ENCODE assay signal across 14 cellular contexts in the genomic region with DNA sequence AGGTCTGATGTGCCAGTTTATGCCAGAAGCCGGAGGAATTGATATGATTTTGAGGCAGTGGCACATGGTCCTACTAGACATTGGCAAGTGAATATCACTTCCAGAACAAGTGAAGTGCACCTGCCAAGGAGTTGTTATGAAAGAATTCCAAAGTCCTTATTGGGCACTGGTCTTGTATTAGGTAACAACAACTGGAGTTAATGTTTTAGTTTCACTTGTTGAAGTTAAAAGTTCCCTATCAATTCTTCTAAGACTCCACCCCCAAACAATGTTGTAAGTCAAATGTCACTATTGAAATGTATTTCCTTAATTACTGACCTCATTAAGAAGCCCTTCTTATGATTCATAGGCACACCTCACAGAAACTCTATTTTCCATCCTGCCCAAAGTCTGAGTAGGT. TPM values are rescaled to one million over a fixed set of nuclear protein-coding genes. Genes with fewer than 3 reads are reported as not detected.
DNase-seq lines count a peak whose midpoint lies in the region; ATAC-seq, FAIRE-seq and TF ChIP-seq lines count a peak whose summit lies in the region.
"Had no signal": no experiment of that assay in that cellular context is flagged by ENCODE, and none has a peak within 500 bp of the region (broad histone marks: within the 10 kb centered on the region; RNA-seq: fewer than 3 reads in every experiment).

No MANE protein-coding gene starts in this region.

- POLR2A ChIA-PET in activated CD8-positive, alpha-beta T cell treated with anti-CD3 and anti-CD28 coated beads for 36 hours (lab: Charles Lee), result no interaction called here
- POLR2A ChIA-PET in activated CD8-positive, alpha-beta T cell treated with anti-CD3 and anti-CD28 coated beads, Interleukin-2, amount 10 ng/mL, durations not matched to agents 7 days and 5 days (lab: Charles Lee), result no interaction called here

- H3K4me3 Mint-ChIP-seq in activated CD8-positive, alpha-beta T cell treated with anti-CD3 and anti-CD28 coated beads for 36 hours, result peak overlapping the region; percentile 91
- H3K4me3 Mint-ChIP-seq in activated CD8-positive, alpha-beta T cell treated with anti-CD3 and anti-CD28 coated beads, Interleukin-2, amount 10 ng/mL, durations not matched to agents 7 days and 5 days, result no peak overlapping the region
- H3K4me3 Mint-ChIP-seq in glutamatergic neuron (ENCODE audit: unreplicated experiment), result peak overlapping the region; percentile 52
- H3K4me3 Mint-ChIP-seq: H9 had no signal

- H3K27ac ChIP-seq in small intestine (ENCODE audit: low read depth in 1 of 2, low read length in 1 of 2), result peak overlapping the region in 1 of 2 donors; percentile 24

- no peak for TF ChIP-seq CTCF in activated CD8-positive, alpha-beta T cell treated with anti-CD3 and anti-CD28 coated beads for 36 hours (IDR thresholded peaks at IDR 0.05)
- TF ChIP-seq CTCF in glutamatergic neuron (IDR thresholded peaks at IDR 0.05; ENCODE audit: partially characterized antibody, unreplicated experiment), result no peak

- intact Hi-C loops in activated CD8-positive, alpha-beta T cell treated with anti-CD3 and anti-CD28 coated beads for 36 hours (cut with micrococcal nuclease), result loop anchor here (5.0 to 10.0 kb wide), 2 partner anchors 87 to 215 kb away; no protein-coding TSS in a partner anchor

- no peak for ATAC-seq in activated CD8-positive, alpha-beta T cell treated with anti-CD3 and anti-CD28 coated beads for 36 hours
- ATAC-seq in activated CD8-positive, alpha-beta T cell treated with anti-CD3 and anti-CD28 coated beads, Interleukin-2, amount 10 ng/mL, durations not matched to agents 7 days and 5 days, result no peak
- ATAC-seq in HG02610 (IDR thresholded peaks at IDR 0.05; ENCODE audit: unreplicated experiment), result no peak
- ATAC-seq in HG03354 (IDR thresholded peaks at IDR 0.05; ENCODE audit: poor library complexity, severe bottlenecking, unreplicated experiment), result no peak
- no peak for ATAC-seq in HG02885 (IDR thresholded peaks at IDR 0.05; ENCODE audit: poor library complexity, unreplicated experiment)
- ATAC-seq: activated naive CD4-positive, alpha-beta T cell treated with anti-CD3 and anti-CD28 coated beads, Interleukin-2, amount 50 U/mL, for 72 hours; naive thymus-derived CD4-positive, alpha-beta T cell had no signal

- WGBS in small intestine, 3 donors, result 22 to 65% (median 49%) methylated on average over 1 of the region's 1 CpG

- no peak for DNase-seq in activated CD8-positive, alpha-beta T cell treated with anti-CD3 and anti-CD28 coated beads for 36 hours
- no peak for DNase-seq in activated CD8-positive, alpha-beta T cell treated with anti-CD3 and anti-CD28 coated beads, Interleukin-2, amount 10 ng/mL, durations not matched to agents 7 days and 5 days
- DNase-seq in RKO (ENCODE audit: low spot score), result peak; percentile 20
- no peak for DNase-seq in glutamatergic neuron
- DNase-seq in small intestine, result peak; percentile 93
- DNase-seq: activated CD4-positive, CD25-positive, alpha-beta regulatory T cell; GDM1; H9; naive thymus-derived CD4-positive, alpha-beta T cell; NCI-H2171 treated with DMSO at 0.1 percent for 48 hours had no signal

- H3K36me3 ChIP-seq in small intestine (ENCODE audit: control insufficient read depth in 2 of 2, insufficient read depth in 2 of 2, low read length in 2 of 2), result peaks cover 0 to 2% of the 10 kb centered on the region in 2 donors

- H3K4me1 ChIP-seq in small intestine (ENCODE audit: control insufficient read depth in 2 of 2, insufficient read depth in 1 of 2, low read depth in 1 of 2, low read length in 1 of 2), result peaks cover 0 to 8% of the 10 kb centered on the region in 2 donors

- H3K27me3 Mint-ChIP-seq in activated CD8-positive, alpha-beta T cell treated with anti-CD3 and anti-CD28 coated beads for 36 hours, result no peaks in the 10 kb centered on the region
- H3K27me3 Mint-ChIP-seq in activated CD8-positive, alpha-beta T cell treated with anti-CD3 and anti-CD28 coated beads, Interleukin-2, amount 10 ng/mL, durations not matched to agents 7 days and 5 days (ENCODE audit: low read depth), result no peaks in the 10 kb centered on the region
- peaks cover 18% of the 10 kb centered on the region for H3K27me3 Mint-ChIP-seq in glutamatergic neuron (ENCODE audit: unreplicated experiment)

- H3K9me3 ChIP-seq in small intestine (ENCODE audit: control insufficient read depth, low read depth), result no peaks in the 10 kb centered on the region

- CTCF ChIA-PET in activated CD8-positive, alpha-beta T cell treated with anti-CD3 and anti-CD28 coated beads for 36 hours (lab: Charles Lee), result no interaction called here
- CTCF ChIA-PET in activated CD8-positive, alpha-beta T cell treated with anti-CD3 and anti-CD28 coated beads, Interleukin-2, amount 10 ng/mL, durations not matched to agents 7 days and 5 days (lab: Charles Lee), result interaction anchor here (1.0 kb wide), 1 partner anchor 324 kb away, joined by 3 read pairs; a partner anchor contains a TSS

- peaks cover 48% of the 10 kb centered on the region for H3K4me1 Mint-ChIP-seq in activated CD8-positive, alpha-beta T cell treated with anti-CD3 and anti-CD28 coated beads for 36 hours (ENCODE audit: low read depth)
- H3K4me1 Mint-ChIP-seq in activated CD8-positive, alpha-beta T cell treated with anti-CD3 and anti-CD28 coated beads, Interleukin-2, amount 10 ng/mL, durations not matched to agents 7 days and 5 days (ENCODE audit: low read depth), result peaks cover 39% of the 10 kb centered on the region
- peaks cover 9% of the 10 kb centered on the region for H3K4me1 Mint-ChIP-seq in glutamatergic neuron (ENCODE audit: low read depth, unreplicated experiment)

- H3K27ac Mint-ChIP-seq in activated CD8-positive, alpha-beta T cell treated with anti-CD3 and anti-CD28 coated beads for 36 hours, result no peak overlapping the region
- no peak overlapping the region for H3K27ac Mint-ChIP-seq in activated CD8-positive, alpha-beta T cell treated with anti-CD3 and anti-CD28 coated beads, Interleukin-2, amount 10 ng/mL, durations not matched to agents 7 days and 5 days
- H3K27ac Mint-ChIP-seq in glutamatergic neuron (ENCODE audit: unreplicated experiment), result no peak overlapping the region
- H3K27ac Mint-ChIP-seq: activated naive CD4-positive, alpha-beta T cell treated with anti-CD3 and anti-CD28 coated beads, Interleukin-2, amount 50 U/mL, for 72 hours; H9 had no signal

- no peaks in the 10 kb centered on the region for H3K9me3 Mint-ChIP-seq in activated CD8-positive, alpha-beta T cell treated with anti-CD3 and anti-CD28 coated beads for 36 hours
- H3K9me3 Mint-ChIP-seq in activated CD8-positive, alpha-beta T cell treated with anti-CD3 and anti-CD28 coated beads, Interleukin-2, amount 10 ng/mL, durations not matched to agents 7 days and 5 days (ENCODE audit: insufficient read depth), result no peaks in the 10 kb centered on the region
- H3K9me3 Mint-ChIP-seq in glutamatergic neuron (ENCODE audit: unreplicated experiment), result peaks cover 6% of the 10 kb centered on the region
- H3K9me3 Mint-ChIP-seq: activated naive CD4-positive, alpha-beta T cell treated with anti-CD3 and anti-CD28 coated beads, Interleukin-2, amount 50 U/mL, for 72 hours; naive thymus-derived CD4-positive, alpha-beta T cell had no signal

- no peaks in the 10 kb centered on the region for H3K27me3 ChIP-seq in small intestine (ENCODE audit: control insufficient read depth in 2 of 2, insufficient read depth in 2 of 2, low read length in 2 of 2)

- FAIRE-seq in small intestine (lab: Jason Lieb, UNC), result peak; percentile 92

- H3K4me3 ChIP-seq in small intestine (ENCODE audit: low read depth in 1 of 2, low read length in 2 of 2), result no peak overlapping the region

- H3K36me3 Mint-ChIP-seq in activated CD8-positive, alpha-beta T cell treated with anti-CD3 and anti-CD28 coated beads for 36 hours (ENCODE audit: low read depth), result peaks cover 21% of the 10 kb centered on the region
- H3K36me3 Mint-ChIP-seq in activated CD8-positive, alpha-beta T cell treated with anti-CD3 and anti-CD28 coated beads, Interleukin-2, amount 10 ng/mL, durations not matched to agents 7 days and 5 days (ENCODE audit: low read depth), result peaks cover 11% of the 10 kb centered on the region
- H3K36me3 Mint-ChIP-seq in glutamatergic neuron (ENCODE audit: unreplicated experiment), result peaks cover 6% of the 10 kb centered on the region

RNA-seq across cellular contexts. Expression of a gene that starts 3.1 kb away (rescaled TPM):
- 10 to 100 TPM; 31.3 to 36.0 TPM for total RNA-seq in activated CD8-positive, alpha-beta T cell treated with anti-CD3 and anti-CD28 coated beads for 36 hours
- 10 to 100 TPM; 28.4 to 29.3 TPM for total RNA-seq in activated CD8-positive, alpha-beta T cell treated with anti-CD3 and anti-CD28 coated beads, Interleukin-2, amount 10 ng/mL, durations not matched to agents 7 days and 5 days
- total RNA-seq in glutamatergic neuron (ENCODE audit: unreplicated experiment), result 37.4 TPM
- polyA plus RNA-seq in small intestine, result 1 to 10 TPM; 3.0 to 5.4 (median 3.9) TPM

Comparison
In these comparisons a context has a peak if more than half of its experiments do, and no peak if none do; other contexts are left out.
1. DNase-seq: peak in RKO (single experiment) and small intestine (single experiment); none in activated CD8-positive, alpha-beta T cell treated with anti-CD3 and anti-CD28 coated beads for 36 hours (single experiment), activated CD8-positive, alpha-beta T cell treated with anti-CD3 and anti-CD28 coated beads, Interleukin-2, amount 10 ng/mL, durations not matched to agents 7 days and 5 days (single experiment) and glutamatergic neuron (single experiment).